2 cellular contexts compared by ENCODE assay signal in the genomic region with DNA sequence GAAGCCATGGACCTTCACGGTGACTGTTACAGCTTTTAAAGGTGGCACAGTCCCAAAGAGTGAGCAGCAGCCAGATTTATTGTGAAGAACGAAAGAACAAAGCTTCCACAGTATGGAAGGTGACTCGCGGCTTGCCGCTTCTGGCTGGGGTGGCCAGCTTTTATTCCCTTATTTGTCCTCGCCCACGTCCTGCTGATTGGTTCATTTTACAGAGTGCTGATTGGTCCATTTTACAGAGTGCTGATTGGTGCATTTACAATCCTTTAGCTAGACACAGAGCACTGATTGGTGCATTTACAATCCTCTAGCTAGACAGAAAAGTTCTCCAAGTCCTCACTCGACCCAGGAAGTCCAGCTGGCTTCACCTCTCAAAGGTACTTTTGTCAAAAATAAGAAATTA. TPM values are rescaled to one million over a fixed set of nuclear protein-coding genes. Genes with fewer than 3 reads are reported as not detected.
A peak's percentile ranks its signal among the peaks of the same experiment; 100 is the strongest.
DNase-seq lines count a peak whose midpoint lies in the region; ATAC-seq, FAIRE-seq and TF ChIP-seq lines count a peak whose summit lies in the region.
"Not testable (repeated sequence)": the region's sequence is repeated elsewhere in the genome, so short reads cannot be mapped to it uniquely, and the experiment has no call there.

No MANE protein-coding gene starts in this region.

- not testable (repeated sequence) for DNase-seq in GM12892 (ENCODE audit: insufficient read length); K562 (ENCODE audit: extremely low read depth in 1 of 4, low spot score in 3 of 4)

- not testable (repeated sequence) for TF ChIP-seq EP300 in K562 (IDR thresholded peaks at IDR 0.05; ENCODE audit: low read length)

- in situ Hi-C loops in K562 (cut with MboI) = not testable (repeated sequence)

- not testable (repeated sequence) for H3K27me3 ChIP-seq in K562 (ENCODE audit: control insufficient read depth in 2 of 2, insufficient read depth in 2 of 2, low read length in 2 of 2)

- TF ChIP-seq POLR2A in GM12892 (IDR thresholded peaks at IDR 0.05; ENCODE audit: low read depth, low read length); K562 (conservative IDR thresholded peaks at IDR 0.05): not testable (repeated sequence)

- not testable (repeated sequence) for TF ChIP-seq CTCF in K562 (IDR thresholded peaks at IDR 0.05 in 2 of 3, conservative IDR thresholded peaks at IDR 0.05 in 1 of 3; ENCODE audit: insufficient read depth in 2 of 3, low read depth in 1 of 3, low read length in 3 of 3)

- intact Hi-C loops in K562 (cut with micrococcal nuclease) = not testable (repeated sequence)

- FAIRE-seq in GM12892 (lab: Jason Lieb, UNC) = peak; percentile 38
- FAIRE-seq in K562 (lab: Jason Lieb, UNC) = not testable (repeated sequence)

- H3K9me1 ChIP-seq in K562 (ENCODE audit: control insufficient read depth, insufficient read depth, low read length) = not testable (repeated sequence)

- CTCF ChIA-PET in K562 (lab: Yijun Ruan, JAX; ENCODE audit: low intra/inter-chr PET ratio) = not testable (repeated sequence)

- not testable (repeated sequence) for H3K4me1 ChIP-seq in K562 (replicated peaks in 1 of 2; ENCODE audit: control insufficient read depth in 2 of 2, insufficient read depth in 2 of 2, low read length in 2 of 2)

- H4K20me1 ChIP-seq in K562 (replicated peaks; ENCODE audit: control insufficient read depth, insufficient read depth, low read length) = not testable (repeated sequence)

- not testable (repeated sequence) for H3K9ac ChIP-seq in K562 (ENCODE audit: insufficient read depth in 1 of 2, low read depth in 2 of 2, low read length in 2 of 2)

- H3K27ac ChIP-seq in K562 (ENCODE audit: extremely low read depth, low read depth, low read length) = not testable (repeated sequence)

- WGBS in K562 (ENCODE audit: insufficient coverage, low coverage, missing lambda C conversion rate) = 59% methylated on average over 8 of the region's 8 CpGs

- H3K4me2 ChIP-seq in K562 (ENCODE audit: insufficient read depth, low read length) = not testable (repeated sequence)

- not testable (repeated sequence) for H3K36me3 ChIP-seq in K562 (ENCODE audit: control insufficient read depth, insufficient read depth, low read length)

- BruUV-seq in K562 (replicated peaks; lab: Mats Ljungman, UMichigan) = not testable (repeated sequence)

- not testable (repeated sequence) for H2AFZ ChIP-seq in K562 (ENCODE audit: low read depth, low read length)

- ATAC-seq in K562 = not testable (repeated sequence)

- POLR2A ChIA-PET in K562 (lab: Yijun Ruan, JAX) = interaction anchor here (1.0 kb wide), 1 partner anchor 9 kb away, joined by 3 read pairs; no protein-coding TSS in a partner anchor

- H3K9me3 ChIP-seq in K562 (replicated peaks; ENCODE audit: control insufficient read depth, insufficient read depth, low read depth, low read length) = not testable (repeated sequence)

- not testable (repeated sequence) for TF ChIP-seq RAD21 in K562 (CRISPR knock-in tag; conservative IDR thresholded peaks at IDR 0.05 in 1 of 2, IDR thresholded peaks at IDR 0.05 in 1 of 2)

- H3K79me2 ChIP-seq in K562 (ENCODE audit: control insufficient read depth, insufficient read depth, low read length) = not testable (repeated sequence)

- H3K4me3 ChIP-seq in K562 = not testable (repeated sequence)

TF ChIP-seq in K562, 482 proteins besides CTCF, POLR2A, EP300 and RAD21:
- peak; percentile 59 for TF ChIP-seq ASH1L (IDR thresholded peaks at IDR 0.05; ENCODE audit: borderline replicate concordance, low read depth, partially characterized antibody)
- TF ChIP-seq, protein P1, sequence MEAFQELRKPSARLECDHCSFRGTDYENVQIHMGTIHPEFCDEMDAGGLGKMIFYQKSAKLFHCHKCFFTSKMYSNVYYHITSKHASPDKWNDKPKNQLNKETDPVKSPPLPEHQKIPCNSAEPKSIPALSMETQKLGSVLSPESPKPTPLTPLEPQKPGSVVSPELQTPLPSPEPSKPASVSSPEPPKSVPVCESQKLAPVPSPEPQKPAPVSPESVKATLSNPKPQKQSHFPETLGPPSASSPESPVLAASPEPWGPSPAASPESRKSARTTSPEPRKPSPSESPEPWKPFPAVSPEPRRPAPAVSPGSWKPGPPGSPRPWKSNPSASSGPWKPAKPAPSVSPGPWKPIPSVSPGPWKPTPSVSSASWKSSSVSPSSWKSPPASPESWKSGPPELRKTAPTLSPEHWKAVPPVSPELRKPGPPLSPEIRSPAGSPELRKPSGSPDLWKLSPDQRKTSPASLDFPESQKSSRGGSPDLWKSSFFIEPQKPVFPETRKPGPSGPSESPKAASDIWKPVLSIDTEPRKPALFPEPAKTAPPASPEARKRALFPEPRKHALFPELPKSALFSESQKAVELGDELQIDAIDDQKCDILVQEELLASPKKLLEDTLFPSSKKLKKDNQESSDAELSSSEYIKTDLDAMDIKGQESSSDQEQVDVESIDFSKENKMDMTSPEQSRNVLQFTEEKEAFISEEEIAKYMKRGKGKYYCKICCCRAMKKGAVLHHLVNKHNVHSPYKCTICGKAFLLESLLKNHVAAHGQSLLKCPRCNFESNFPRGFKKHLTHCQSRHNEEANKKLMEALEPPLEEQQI (IDR thresholded peaks at IDR 0.05) = peak; percentile 83
- TF ChIP-seq CC2D1A (IDR thresholded peaks at IDR 0.05) = peak; percentile 77
- TF ChIP-seq RBM25 (IDR thresholded peaks at IDR 0.05; ENCODE audit: low read depth, low read length, severe bottlenecking) = peak; percentile 41
- TF ChIP-seq, protein P2, sequence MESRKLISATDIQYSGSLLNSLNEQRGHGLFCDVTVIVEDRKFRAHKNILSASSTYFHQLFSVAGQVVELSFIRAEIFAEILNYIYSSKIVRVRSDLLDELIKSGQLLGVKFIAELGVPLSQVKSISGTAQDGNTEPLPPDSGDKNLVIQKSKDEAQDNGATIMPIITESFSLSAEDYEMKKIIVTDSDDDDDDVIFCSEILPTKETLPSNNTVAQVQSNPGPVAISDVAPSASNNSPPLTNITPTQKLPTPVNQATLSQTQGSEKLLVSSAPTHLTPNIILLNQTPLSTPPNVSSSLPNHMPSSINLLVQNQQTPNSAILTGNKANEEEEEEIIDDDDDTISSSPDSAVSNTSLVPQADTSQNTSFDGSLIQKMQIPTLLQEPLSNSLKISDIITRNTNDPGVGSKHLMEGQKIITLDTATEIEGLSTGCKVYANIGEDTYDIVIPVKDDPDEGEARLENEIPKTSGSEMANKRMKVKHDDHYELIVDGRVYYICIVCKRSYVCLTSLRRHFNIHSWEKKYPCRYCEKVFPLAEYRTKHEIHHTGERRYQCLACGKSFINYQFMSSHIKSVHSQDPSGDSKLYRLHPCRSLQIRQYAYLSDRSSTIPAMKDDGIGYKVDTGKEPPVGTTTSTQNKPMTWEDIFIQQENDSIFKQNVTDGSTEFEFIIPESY (CRISPR knock-in tag; IDR thresholded peaks at IDR 0.05) = 0 out of 2 replicates have a peak, but pooled peaks have one; percentile 47
- peak; percentile 75 for TF ChIP-seq NFYB (IDR thresholded peaks at IDR 0.05; ENCODE audit: extremely low read depth, insufficient read length)

RNA-seq across cellular contexts. Expression of gene USP47, which starts 10.4 kb away (rescaled TPM):
- polyA plus RNA-seq in GM12892 (2012; ENCODE audit: missing spikeins) = 24.6 TPM
- total RNA-seq in K562 (2011; cell fraction: chromatin; rRNA removed; ENCODE audit: low replicate concordance) = 44.2 and 108 TPM in 2 replicates
- total RNA-seq in K562 (2011; cell fraction: nucleolus; rRNA removed) = 19.7 and 22.7 TPM in 2 replicates
- total RNA-seq in K562 (2011; cell fraction: nucleoplasm; rRNA removed) = 41.9 and 49.6 TPM in 2 replicates
- total RNA-seq in K562 (2014; rRNA removed) (51.7 and 53.2 TPM in 2 replicates), K562 (2014; rRNA removed; fragmentation: Illumina TruSeq; extraction: Trizol) (61.1 and 76.1 TPM in 2 replicates), K562 (2015; rRNA removed; fragmentation: Illumina TruSeq; extraction: Trizol) (61.8 and 63.6 TPM in 2 replicates), K562 (2021) (34.1 and 36.1 TPM in 2 replicates)
- polyA plus RNA-seq in K562 (2011; rRNA removed) (27.1 and 31.4 TPM in 2 replicates), K562 (2014; fragmentation: Illumina TruSeq; extraction: Trizol) (32.2 and 34.7 TPM in 2 replicates), K562 (2014; fragmentation: Nextera tagmentation; extraction: Ambion mirVana) (10 to 100 TPM; 13.1 to 16.4 TPM), K562 (2014; rRNA removed) (26.0 and 32.7 TPM in 2 replicates)
- polyA plus RNA-seq in K562 (2011; cell fraction: cytosol; rRNA removed) = 6.1 and 10.7 TPM in 2 replicates
- 23.1 and 30.6 TPM in 2 replicates for polyA plus RNA-seq in K562 (2011; cell fraction: nucleus; rRNA removed)
- polyA plus RNA-seq in K562 (2012) = 23.8 and 30.3 TPM in 2 replicates
- 84.5 and 90.5 TPM in 2 replicates for polyA minus RNA-seq in K562 (2011; rRNA and poly(A)+ RNA removed)
- polyA minus RNA-seq in K562 (2011; cell fraction: cytosol; rRNA and poly(A)+ RNA removed) = 21.7 and 22.3 TPM in 2 replicates
- polyA minus RNA-seq in K562 (2011; cell fraction: nucleus; rRNA and poly(A)+ RNA removed) = 59.5 and 83.2 TPM in 2 replicates
